1 cellular context compared by ENCODE assay signal in the genomic region with DNA sequence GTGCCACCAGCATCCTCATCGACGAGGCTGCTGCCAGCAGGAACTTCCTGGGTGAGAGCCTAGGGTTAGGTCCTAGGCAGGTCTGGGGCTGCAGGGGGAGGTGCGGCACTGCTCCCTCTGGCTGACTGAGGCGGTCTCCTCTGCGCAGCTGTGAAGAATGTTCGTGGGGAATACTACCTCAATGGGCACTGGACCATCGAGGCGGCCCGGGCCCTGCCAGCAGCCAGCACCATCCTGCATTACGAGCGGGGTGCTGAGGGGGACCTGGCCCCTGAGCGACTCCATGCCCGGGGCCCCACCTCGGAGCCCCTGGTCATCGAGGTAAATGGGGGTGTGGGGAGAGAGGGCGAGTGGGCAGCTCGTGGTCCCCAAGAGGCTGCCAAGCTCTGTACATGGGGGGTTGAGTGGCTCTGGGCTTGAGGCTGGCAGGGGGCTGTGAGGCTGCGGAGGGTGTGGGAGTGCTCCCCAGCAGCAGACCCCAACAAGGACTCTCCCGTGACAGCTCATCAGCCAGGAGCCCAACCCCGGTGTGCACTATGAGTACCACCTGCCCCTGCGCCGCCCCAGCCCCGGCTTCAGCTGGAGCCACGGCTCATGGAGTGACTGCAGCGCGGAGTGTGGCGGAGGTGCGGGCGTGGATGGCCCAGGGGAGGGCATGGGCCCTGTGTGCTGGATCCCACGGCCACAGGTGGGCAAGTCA.
TF ChIP-seq lines count a peak whose summit lies in the region.

No MANE protein-coding gene starts in this region.

TF ChIP-seq in H1, 55 proteins besides CTCF, POLR2A, EP300 and RAD21:
- TF ChIP-seq CHD2 (IDR thresholded peaks at IDR 0.05; ENCODE audit: low read length) (no peak), RXRA (IDR thresholded peaks at IDR 0.05; ENCODE audit: insufficient read depth, low read depth, low read length) (no peak), YY1 (IDR thresholded peaks at IDR 0.05; ENCODE audit: low read depth, low read length) (no peak), SRF (IDR thresholded peaks at IDR 0.05; ENCODE audit: low read depth, low read length) (no peak), NANOG (IDR thresholded peaks at IDR 0.05; ENCODE audit: insufficient read depth, low read depth, low read length, poor library complexity, severe bottlenecking) (no peak), POLR2AphosphoS5 (IDR thresholded peaks at IDR 0.05; ENCODE audit: low read depth, low read length) (no peak), GTF2F1 (IDR thresholded peaks at IDR 0.05; ENCODE audit: borderline replicate concordance, low read depth, low read length) (no peak), NRF1 (IDR thresholded peaks at IDR 0.05; ENCODE audit: low read depth, low read length) (no peak), CTBP2 (IDR thresholded peaks at IDR 0.05; ENCODE audit: borderline replicate concordance, insufficient read depth, insufficient read length, low read length) (no peak), CHD1 (IDR thresholded peaks at IDR 0.05; ENCODE audit: low read depth, low read length) (no peak), BACH1 (IDR thresholded peaks at IDR 0.05; ENCODE audit: low read length) (no peak), TAF7 (optimal IDR thresholded peaks at IDR 0.05; ENCODE audit: borderline replicate concordance, low read depth, low read length) (no peak), TBP (IDR thresholded peaks at IDR 0.05; ENCODE audit: low read depth, low read length) (no peak), ASH2L (IDR thresholded peaks at IDR 0.05; ENCODE audit: low read length) (no peak), BRCA1 (IDR thresholded peaks at IDR 0.05; ENCODE audit: low read depth, low read length) (no peak)
- TF ChIP-seq, protein P1, sequence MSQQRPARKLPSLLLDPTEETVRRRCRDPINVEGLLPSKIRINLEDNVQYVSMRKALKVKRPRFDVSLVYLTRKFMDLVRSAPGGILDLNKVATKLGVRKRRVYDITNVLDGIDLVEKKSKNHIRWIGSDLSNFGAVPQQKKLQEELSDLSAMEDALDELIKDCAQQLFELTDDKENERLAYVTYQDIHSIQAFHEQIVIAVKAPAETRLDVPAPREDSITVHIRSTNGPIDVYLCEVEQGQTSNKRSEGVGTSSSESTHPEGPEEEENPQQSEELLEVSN (IDR thresholded peaks at IDR 0.05): no peak
